8 cellular contexts compared by ENCODE assay signal in the genomic region with DNA sequence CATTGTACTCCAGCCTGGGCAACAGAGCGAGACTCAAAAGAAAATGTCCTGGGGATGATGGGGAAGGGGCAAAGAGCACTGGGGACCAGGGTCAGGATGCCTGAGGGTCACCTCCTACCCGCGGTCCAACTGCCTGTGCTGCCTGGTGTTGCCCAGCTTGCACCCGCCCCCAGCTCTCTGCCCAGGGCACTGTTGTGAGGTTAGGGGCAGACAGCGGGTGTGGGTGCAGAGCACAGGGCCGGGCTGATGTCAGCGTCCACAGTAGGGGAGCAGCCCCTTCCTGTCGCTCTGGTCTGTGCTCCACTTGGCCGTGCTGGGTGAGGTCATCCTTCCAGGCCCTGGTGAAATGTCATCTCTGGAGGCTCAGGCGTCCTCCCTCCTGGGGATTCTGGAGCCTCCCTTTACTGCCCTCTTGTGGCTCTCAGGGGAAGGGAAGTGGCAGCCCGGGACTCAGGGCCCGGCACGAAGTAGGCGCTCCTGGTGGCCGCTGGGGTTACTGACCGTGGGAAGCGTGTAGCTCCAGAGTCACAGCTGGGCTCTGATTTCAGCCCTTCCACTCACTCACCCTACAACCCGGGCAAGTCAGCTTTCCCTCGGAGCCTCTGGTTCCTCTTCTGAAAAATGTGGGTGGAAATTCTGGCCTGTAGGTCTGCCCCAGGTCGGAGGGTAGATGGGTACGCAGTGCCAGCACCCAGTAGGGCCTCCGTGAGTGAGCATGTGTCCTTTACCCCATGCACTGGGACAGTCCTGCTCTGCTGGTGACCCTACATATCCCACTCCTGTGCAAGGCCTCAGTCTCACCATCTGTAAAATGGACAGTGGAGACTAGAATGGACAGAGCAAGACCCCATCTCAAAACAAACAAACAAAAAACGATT. TPM values are rescaled to one million over a fixed set of nuclear protein-coding genes. Genes with fewer than 3 reads are reported as not detected.
DNase-seq lines count a peak whose midpoint lies in the region; ATAC-seq and TF ChIP-seq lines count a peak whose summit lies in the region.

No MANE protein-coding gene starts in this region.

- peak; percentile 87 for TF ChIP-seq CTCF in lung (IDR thresholded peaks at IDR 0.05; ENCODE audit: control extremely low read depth, extremely low read depth)

- DNase-seq in ACHN = peak; percentile 94
- DNase-seq in NCI-H748 treated with DMSO at 0.1 percent for 48 hours (lab: John Stamatoyannopoulos, UW) = peak; percentile 59
- DNase-seq in activated CD4-positive, alpha-beta T cell treated with anti-CD3 and anti-CD28 coated beads, Interleukin-2, amount 50 U/mL, for 4 hours = peak; percentile 77 to 78
- peak; percentile 92 for DNase-seq in dermis blood vessel endothelial cell
- peak; percentile 86 for DNase-seq in lung (ENCODE audit: low spot score)
- peak; percentile 56 for DNase-seq in stimulated activated CD8-positive, alpha-beta memory T cell treated with anti-CD3 and anti-CD28 coated beads, Interleukin-12 subunit alpha, Interleukin-12 subunit beta, amount 100 ng/mL, for 4 hours (ENCODE audit: low read depth)

- H3K36me3 ChIP-seq in lung (ENCODE audit: control insufficient read depth in 2 of 2, insufficient read depth in 2 of 2, low read length in 2 of 2) = no peaks in the 10 kb centered on the region

- peaks cover 0 to 4% of the 10 kb centered on the region in 2 donors for H3K4me1 ChIP-seq in lung (ENCODE audit: control insufficient read depth in 2 of 2, insufficient read depth in 2 of 2, low read length in 2 of 2)

- H3K27ac ChIP-seq in lung (ENCODE audit: low read depth in 1 of 2, low read length in 1 of 2) = peak overlapping the region in 1 of 2 donors; percentile 26

- H3K27me3 ChIP-seq in lung (ENCODE audit: control insufficient read depth, insufficient read depth) = no peaks in the 10 kb centered on the region

- no peak overlapping the region for H3K4me3 ChIP-seq in lung

- H3K9me3 ChIP-seq in lung (ENCODE audit: control insufficient read depth in 2 of 2, insufficient read depth in 1 of 2, low read length in 1 of 2) = no peaks in the 10 kb centered on the region

- in situ Hi-C loops in ACHN (cut with HindIII; ENCODE audit: low pct_ligation_motif_present, low pct_unique_long_range_greater_than_20kb, low sequenced_read_pairs) = no loop called here

- peak; percentile 41 for ATAC-seq in GM18517 (IDR thresholded peaks at IDR 0.05; ENCODE audit: unreplicated experiment)
- peak; percentile 70 for ATAC-seq in HG03175 (IDR thresholded peaks at IDR 0.05; ENCODE audit: unreplicated experiment)
- ATAC-seq in lung (ENCODE audit: insufficient read depth, low FRiP score) = peak; percentile 91

- 25 to 33% methylated on average over 23 of the region's 23 CpGs for WGBS in lung, 2 donors

RNA-seq across cellular contexts. Expression of gene PRR5, which starts 17.3 kb away (rescaled TPM):
- total RNA-seq in dermis blood vessel endothelial cell = 12.4 and 13.6 TPM in 2 replicates
- 10 to 100 TPM; 11.8 to 17.3 TPM for total RNA-seq in lung
- 10 to 100 TPM in 1 of 2 donors, 1 to 10 TPM in 1; 9.1 to 10.4 TPM for polyA plus RNA-seq in lung

Comparison
In these comparisons a context has a peak if more than half of its experiments do, and no peak if none do; other contexts are left out.
1. ATAC-seq: peak in every context shown above with its lines; median percentile 91 in lung; 70 in HG03175; 41 in GM18517.